ENCODE assay signal across 11 cellular contexts in genomic region chr13:51926528-51926885, GRCh38.
"Had no signal": no experiment of that assay in that cellular context is flagged by ENCODE, and none has a peak within 500 bp of the region (broad histone marks: within the 10 kb centered on the region; RNA-seq: fewer than 3 reads in every experiment).

No MANE protein-coding gene starts in this region.

- H3K9me3 Mint-ChIP-seq: GM23338, H9, HFFc6 had no signal

- ATAC-seq: GM23338, HCT116 had no signal

- DNase-seq: GM23248, GOT3, H7, H9, HCEC 1CT, HFFc6 had no signal

- H3K27ac Mint-ChIP-seq: GM23338, HFFc6 had no signal

- H3K4me2 ChIP-seq: GM23338 had no signal

- H3K27ac ChIP-seq: GM23248 had no signal

- H3K9ac ChIP-seq: GM23248 had no signal

- H3K36me3 ChIP-seq: HAP-1 had no signal

- FAIRE-seq: H1, H54 had no signal

- H3K4me3 ChIP-seq: GM23248, GM23338, HAP-1 had no signal

- H3K9me3 ChIP-seq: HAP-1 had no signal

- H2AFZ ChIP-seq: GM23248, GM23338 had no signal

- H3K4me3 Mint-ChIP-seq: GM23338, H9, HFFc6 had no signal

- H3K4me1 ChIP-seq: HAP-1 had no signal
